In genomic region chr1:172893146-172893841, GRCh38 we compare ENCODE assay signal across 16 cellular contexts.
DNase-seq lines count a peak whose midpoint lies in the region; ATAC-seq, FAIRE-seq and TF ChIP-seq lines count a peak whose summit lies in the region.
"Had no signal": no experiment of that assay in that cellular context is flagged by ENCODE, and none has a peak within 500 bp of the region (broad histone marks: within the 10 kb centered on the region; RNA-seq: fewer than 3 reads in every experiment).

No MANE protein-coding gene starts in this region.

- intact Hi-C loops in endothelial cell of umbilical vein (cut with micrococcal nuclease), result loop anchor here (1.0 kb wide), 1 partner anchor 13 kb away; no protein-coding TSS in a partner anchor
- intact Hi-C loops in left lung (cut with DNase I), result no loop called here
- intact Hi-C loops in vagina (cut with DNase I), result no loop called here

- dilution Hi-C loops in endothelial cell of umbilical vein (cut with MboI; ENCODE audit: extremely low pct_ligation_motif_present, low sequenced_read_pairs), result no loop called here

- H3K27ac ChIP-seq in OCI-LY3 (ENCODE audit: low read length) (no peak overlapping the region), endothelial cell of umbilical vein (ENCODE audit: insufficient read depth, low read depth, low read length) (peak overlapping the region; percentile 65), left lung (no peak overlapping the region), vagina (no peak overlapping the region)
- H3K27ac ChIP-seq: foreskin keratinocyte, SK-N-MC, suprapubic skin had no signal

- no peak overlapping the region for H3K9ac ChIP-seq in OCI-LY3 (ENCODE audit: low read length)
- peak overlapping the region; percentile 39 for H3K9ac ChIP-seq in endothelial cell of umbilical vein (replicated peaks; ENCODE audit: extremely low read depth, insufficient read depth, low read length)

- H3K79me2 ChIP-seq in OCI-LY3 (ENCODE audit: low read length) (no peaks in the 10 kb centered on the region), endothelial cell of umbilical vein (ENCODE audit: control insufficient read depth, insufficient read depth, low read length) (no peaks in the 10 kb centered on the region)

- DNase-seq in Daoy (ENCODE audit: low read depth) (peak; percentile 64), endothelial cell of umbilical vein (ENCODE audit: low read depth, low spot score) (peak; percentile 91), GM03348 (ENCODE audit: low spot score) (no peak), left lung (no peak), NCI-H774 (lab: John Stamatoyannopoulos, UW) (no peak), vagina (ENCODE audit: extremely low spot score in 2 of 2) (no peak)
- DNase-seq: activated CD4-positive, CD25-positive, alpha-beta regulatory T cell; activated CD8-positive, alpha-beta memory T cell treated with anti-CD3 and anti-CD28 coated beads, Interleukin-2, amount 50 U/mL, for 48 hours; foreskin keratinocyte; naive thymus-derived CD8-positive, alpha-beta T cell; NCI-H1436 treated with DMSO at 0.1 percent for 48 hours; NCI-H82 had no signal

- FAIRE-seq in endothelial cell of umbilical vein (lab: Jason Lieb, UNC), result peak; percentile 91

- TF ChIP-seq POLR2A in endothelial cell of umbilical vein (IDR thresholded peaks at IDR 0.05; ENCODE audit: low read depth, low read length), result no peak
- no peak for TF ChIP-seq POLR2A in vagina (IDR thresholded peaks at IDR 0.05)

- H4K20me1 ChIP-seq in OCI-LY3 (ENCODE audit: insufficient read depth, low read length) (no peaks in the 10 kb centered on the region), endothelial cell of umbilical vein (replicated peaks; ENCODE audit: control insufficient read depth, extremely low read depth, insufficient read depth, low read length) (no peaks in the 10 kb centered on the region)

- H3K4me3 ChIP-seq in OCI-LY3 (ENCODE audit: low read length), result no peak overlapping the region
- H3K4me3 ChIP-seq in endothelial cell of umbilical vein (replicated peaks in 1 of 3; ENCODE audit: insufficient read depth in 1 of 3, low read depth in 1 of 3, low read length in 3 of 3), result no peak overlapping the region
- H3K4me3 ChIP-seq in left lung, result no peak overlapping the region
- H3K4me3 ChIP-seq in vagina, result no peak overlapping the region
- H3K4me3 ChIP-seq: SK-N-MC, suprapubic skin had no signal

- H3K36me3 ChIP-seq in OCI-LY3 (replicated peaks; ENCODE audit: low read depth, low read length), result no peaks in the 10 kb centered on the region
- H3K36me3 ChIP-seq in endothelial cell of umbilical vein (ENCODE audit: control insufficient read depth in 2 of 2, extremely low read depth in 1 of 2, insufficient read depth in 2 of 2, low read length in 2 of 2), result no peaks in the 10 kb centered on the region
- no peaks in the 10 kb centered on the region for H3K36me3 ChIP-seq in left lung
- no peaks in the 10 kb centered on the region for H3K36me3 ChIP-seq in vagina
- H3K36me3 ChIP-seq: suprapubic skin had no signal

- H3K27me3 Mint-ChIP-seq in nephron (ENCODE audit: low read depth), result peaks cover 4% of the 10 kb centered on the region
- H3K27me3 Mint-ChIP-seq: naive thymus-derived CD8-positive, alpha-beta T cell had no signal

- no peaks in the 10 kb centered on the region for H3K9me1 ChIP-seq in endothelial cell of umbilical vein (replicated peaks; ENCODE audit: control insufficient read depth, extremely low read depth, insufficient read depth, low read length)

- H3K4me2 ChIP-seq in OCI-LY3 (ENCODE audit: low read length), result peak overlapping the region; percentile 16
- H3K4me2 ChIP-seq in endothelial cell of umbilical vein (ENCODE audit: insufficient read depth, low read length), result peak overlapping the region; percentile 57

- peaks cover 32% of the 10 kb centered on the region for H3K4me1 ChIP-seq in OCI-LY3 (ENCODE audit: low read length)
- peaks cover 58% of the 10 kb centered on the region for H3K4me1 ChIP-seq in endothelial cell of umbilical vein (ENCODE audit: control insufficient read depth, extremely low read depth, insufficient read depth, low read length)
- H3K4me1 ChIP-seq in left lung, result no peaks in the 10 kb centered on the region
- H3K4me1 ChIP-seq in vagina, result no peaks in the 10 kb centered on the region

- H3K9me3 Mint-ChIP-seq in nephron, result no peaks in the 10 kb centered on the region

- H3K4me3 Mint-ChIP-seq in nephron, result no peak overlapping the region

- H3K36me3 Mint-ChIP-seq in nephron (ENCODE audit: low read depth), result no peaks in the 10 kb centered on the region

- H3K9me3 ChIP-seq in OCI-LY3 (ENCODE audit: insufficient read depth, low read length), result no peaks in the 10 kb centered on the region
- H3K9me3 ChIP-seq in endothelial cell of umbilical vein (replicated peaks; ENCODE audit: control insufficient read depth, insufficient read depth, low read length), result no peaks in the 10 kb centered on the region
- no peaks in the 10 kb centered on the region for H3K9me3 ChIP-seq in left lung
- no peaks in the 10 kb centered on the region for H3K9me3 ChIP-seq in vagina
- H3K9me3 ChIP-seq: suprapubic skin had no signal

- POLR2A ChIA-PET in endothelial cell of umbilical vein (lab: Charles Lee), result interaction anchor here (1.7 kb wide), 1 partner anchor 16 kb away, joined by 6 read pairs; no protein-coding TSS in a partner anchor

- TF ChIP-seq CTCF in OCI-LY3 (IDR thresholded peaks at IDR 0.05; ENCODE audit: low read depth, low read length) (no peak), endothelial cell of umbilical vein (IDR thresholded peaks at IDR 0.05; ENCODE audit: extremely low read depth in 1 of 2, insufficient read depth in 1 of 2, low read depth in 1 of 2, low read length in 2 of 2) (no peak), nephron (IDR thresholded peaks at IDR 0.05; ENCODE audit: unreplicated experiment in 3 of 3) (no peak), left lung (IDR thresholded peaks at IDR 0.05) (no peak), vagina (IDR thresholded peaks at IDR 0.05) (no peak)

- H3K4me1 Mint-ChIP-seq in nephron, result peaks cover 13% of the 10 kb centered on the region

- BruUV-seq in endothelial cell of umbilical vein (replicated peaks; lab: Mats Ljungman, UMichigan), result no TSS peak

- no peak overlapping the region for H2AFZ ChIP-seq in OCI-LY3 (ENCODE audit: low read depth, low read length)
- no peak overlapping the region for H2AFZ ChIP-seq in endothelial cell of umbilical vein (ENCODE audit: low read depth, low read length)

- H3K27ac Mint-ChIP-seq in nephron, result peak overlapping the region in 2 of 3 experiments; percentile 21 to 59

- CTCF ChIA-PET in endothelial cell of umbilical vein (lab: Charles Lee), result interaction anchor here (1.0 to 4.6 kb wide), 7 partner anchors 11 to 309 kb away, joined by 3 to 21 read pairs (median 4); partner anchors contain the start of gene TNFSF18

- H3K27me3 ChIP-seq in OCI-LY3 (ENCODE audit: low read depth, low read length) (0 out of 2 replicates have a peak, but pooled peaks cover 9% of the 10 kb centered on the region), endothelial cell of umbilical vein (ENCODE audit: control insufficient read depth in 2 of 2, insufficient read depth in 2 of 2, low read length in 2 of 2) (no peaks in the 10 kb centered on the region), left lung (no peaks in the 10 kb centered on the region), vagina (no peaks in the 10 kb centered on the region)
- H3K27me3 ChIP-seq: foreskin keratinocyte, suprapubic skin had no signal

- no peak for ATAC-seq in left lung
- ATAC-seq: foreskin keratinocyte; naive thymus-derived CD8-positive, alpha-beta T cell had no signal

TF ChIP-seq in endothelial cell of umbilical vein, 7 proteins besides CTCF, POLR2A, EP300 and RAD21:
- TF ChIP-seq JUN (IDR thresholded peaks at IDR 0.05; ENCODE audit: borderline replicate concordance, insufficient read depth, insufficient read length, low read depth), result no peak
- TF ChIP-seq FOS (IDR thresholded peaks at IDR 0.05; ENCODE audit: borderline replicate concordance, insufficient read depth, low read length), result no peak
- TF ChIP-seq POLR2AphosphoS5 (IDR thresholded peaks at IDR 0.05; ENCODE audit: insufficient read depth, low read depth, low read length), result peak; percentile 49
- peak; percentile 41 for TF ChIP-seq GATA2 (IDR thresholded peaks at IDR 0.05; ENCODE audit: insufficient read depth, insufficient read length, low read depth, low read length)
- no peak for TF ChIP-seq MAX (IDR thresholded peaks at IDR 0.05; ENCODE audit: insufficient read depth, insufficient read length)
- no peak for TF ChIP-seq MYC (IDR thresholded peaks at IDR 0.05; ENCODE audit: low read depth, low read length)
TF ChIP-seq in endothelial cell of umbilical vein: peak in this region for 2.

Comparison
In these comparisons a context has a peak if more than half of its experiments do, and no peak if none do; other contexts are left out.
1. DNase-seq: peak in Daoy (single experiment) and endothelial cell of umbilical vein (single experiment); none in GM03348 (single experiment), left lung (0 of 2), NCI-H774 (single experiment) and vagina (0 of 2).